9 cellular contexts compared by ENCODE assay signal in the genomic region with DNA sequence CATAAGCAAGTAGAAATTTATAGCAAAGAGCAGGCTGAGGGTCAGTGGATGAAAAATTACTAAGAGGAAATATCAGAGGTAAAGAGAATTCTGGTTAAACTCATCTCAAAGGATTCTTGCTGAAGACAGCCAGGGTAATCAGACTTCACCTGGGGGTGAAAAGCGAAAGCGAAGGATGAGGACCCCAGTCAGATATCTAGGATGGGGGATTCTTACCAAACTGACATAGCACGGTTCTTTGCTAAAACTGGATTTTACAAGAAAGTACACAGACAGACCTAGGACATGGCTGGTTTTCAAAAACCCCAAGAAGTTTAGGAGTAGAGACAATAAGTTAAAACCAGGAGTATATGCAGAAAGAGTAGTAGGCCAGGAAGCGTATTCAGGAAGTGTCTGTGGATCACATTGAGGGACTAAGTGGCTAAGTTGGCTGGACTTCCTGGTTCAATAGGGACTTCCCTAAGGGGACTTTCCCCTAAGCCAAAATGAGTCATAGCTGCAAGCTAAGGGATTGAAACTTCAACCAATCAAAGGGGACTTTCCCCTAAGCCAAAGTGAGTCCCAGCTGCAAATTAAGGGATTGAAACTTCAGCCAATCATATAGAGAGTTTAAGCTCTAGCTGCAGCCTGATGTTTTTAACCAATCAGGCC. TPM values are rescaled to one million over a fixed set of nuclear protein-coding genes. Genes with fewer than 3 reads are reported as not detected.
A peak's percentile ranks its signal among the peaks of the same experiment; 100 is the strongest.
DNase-seq lines count a peak whose midpoint lies in the region; ATAC-seq and TF ChIP-seq lines count a peak whose summit lies in the region.
"Had no signal": no experiment of that assay in that cellular context is flagged by ENCODE, and none has a peak within 500 bp of the region (broad histone marks: within the 10 kb centered on the region; RNA-seq: fewer than 3 reads in every experiment).

No MANE protein-coding gene starts in this region.

- TF ChIP-seq CTCF in spleen (IDR thresholded peaks at IDR 0.05 in 8 of 11, conservative IDR thresholded peaks at IDR 0.05 in 3 of 11) (no peak), left ventricle myocardium inferior (IDR thresholded peaks at IDR 0.05; ENCODE audit: borderline replicate concordance) (no peak)

- peak; percentile 1 for DNase-seq in stimulated activated CD8-positive, alpha-beta memory T cell treated with anti-CD3 and anti-CD28 coated beads, Interleukin-12 subunit alpha, Interleukin-12 subunit beta, amount 100 ng/mL, for 24 hours (ENCODE audit: extremely low read depth)
- no peak for DNase-seq in stimulated activated CD8-positive, alpha-beta memory T cell treated with anti-CD3 and anti-CD28 coated beads, Interleukin-4, amount 100 ng/mL, for 48 hours
- DNase-seq in amniotic epithelial cell (ENCODE audit: low read depth), result peak; percentile 6
- DNase-seq in spleen, result no peak
- DNase-seq in left ventricle myocardium inferior, result no peak

- H3K27me3 ChIP-seq in spleen (replicated peaks in 1 of 7) (no peaks in the 10 kb centered on the region), left ventricle myocardium inferior (ENCODE audit: low read depth) (no peaks in the 10 kb centered on the region)
- H3K27me3 ChIP-seq: pancreas had no signal

- H3K9me3 ChIP-seq in spleen (no peaks in the 10 kb centered on the region), left ventricle myocardium inferior (replicated peaks) (no peaks in the 10 kb centered on the region)
- H3K9me3 ChIP-seq: pancreas had no signal

- ATAC-seq in HG03565 (IDR thresholded peaks at IDR 0.05; ENCODE audit: unreplicated experiment) (peak; percentile 27), HG03280 (IDR thresholded peaks at IDR 0.05; ENCODE audit: unreplicated experiment) (no peak), HG03025 (IDR thresholded peaks at IDR 0.05; ENCODE audit: low FRiP score, unreplicated experiment) (no peak)

- intact Hi-C loops in spleen (cut with DNase I; ENCODE audit: low total_unique reads) (no loop called here), left ventricle myocardium inferior (cut with micrococcal nuclease) (no loop called here)

- 56 to 82% (median 70%) methylated on average over 4 of the region's 4 CpGs for WGBS in spleen, 5 donors

- TF ChIP-seq POLR2A in spleen (IDR thresholded peaks at IDR 0.05), result no peak

- H3K4me3 ChIP-seq in spleen (no peak overlapping the region), left ventricle myocardium inferior (no peak overlapping the region)
- H3K4me3 ChIP-seq: pancreas had no signal

- H3K36me3 ChIP-seq in spleen (no peaks in the 10 kb centered on the region), left ventricle myocardium inferior (no peaks in the 10 kb centered on the region)
- H3K36me3 ChIP-seq: pancreas had no signal

- H3K27ac ChIP-seq in spleen (peak overlapping the region in 7 of 8 donors; percentile 9 to 76 (median 40)), left ventricle myocardium inferior (replicated peaks) (no peak overlapping the region)

- H3K4me1 ChIP-seq in spleen, result peaks cover 7 to 41% (median 28%) of the 10 kb centered on the region in 6 donors
- H3K4me1 ChIP-seq in left ventricle myocardium inferior, result peaks cover 22% of the 10 kb centered on the region

RNA-seq across cellular contexts. Expression of a gene that starts 2.4 kb away (rescaled TPM):
- total RNA-seq in spleen (100 to 1,000 TPM in 1 of 7 donors, 10 to 100 TPM in 6; 30.2 to 141 (median 68.2) TPM), left ventricle myocardium inferior (0.44 TPM)
- polyA plus RNA-seq in spleen, result 10 to 100 TPM; 11.0 to 33.7 (median 24.2) TPM

RNA-seq across cellular contexts. Expression of a gene that starts 23.2 kb away (rescaled TPM):
- total RNA-seq in spleen, result 10 to 100 TPM; 30.4 to 58.5 (median 38.4) TPM
- polyA plus RNA-seq in spleen, result 100 to 1,000 TPM in 2 of 3 donors, 10 to 100 TPM in 1; 97.4 to 136 (median 115) TPM
- 165 TPM for total RNA-seq in left ventricle myocardium inferior

RNA-seq across cellular contexts. Expression of a gene that starts 40.0 kb away (rescaled TPM):
- 1 to 10 TPM; 4.8 to 9.8 (median 6.9) TPM for total RNA-seq in spleen
- 1 to 10 TPM; 3.1 to 8.3 (median 7.0) TPM for polyA plus RNA-seq in spleen
- 512 TPM for total RNA-seq in left ventricle myocardium inferior

Comparison
In these comparisons a context has a peak if more than half of its experiments do, and no peak if none do; other contexts are left out.
1. DNase-seq: peak in stimulated activated CD8-positive, alpha-beta memory T cell treated with anti-CD3 and anti-CD28 coated beads, Interleukin-12 subunit alpha, Interleukin-12 subunit beta, amount 100 ng/mL, for 24 hours (single experiment) and amniotic epithelial cell (single experiment); none in stimulated activated CD8-positive, alpha-beta memory T cell treated with anti-CD3 and anti-CD28 coated beads, Interleukin-4, amount 100 ng/mL, for 48 hours (single experiment), spleen (single experiment) and left ventricle myocardium inferior (single experiment).
2. RNA of a gene that starts 2.4 kb away (total RNA-seq): 30.2 to 141 TPM in spleen; 0.44 TPM in left ventricle myocardium inferior (single experiment); every median in the first group is over 10 times any median in the second.
3. RNA of a gene that starts 40.0 kb away (total RNA-seq): 512 TPM in left ventricle myocardium inferior (single experiment); 4.8 to 9.8 TPM in spleen; every median in the first group is over 10 times any median in the second.